8 cellular contexts compared by ENCODE assay signal in the genomic region with DNA sequence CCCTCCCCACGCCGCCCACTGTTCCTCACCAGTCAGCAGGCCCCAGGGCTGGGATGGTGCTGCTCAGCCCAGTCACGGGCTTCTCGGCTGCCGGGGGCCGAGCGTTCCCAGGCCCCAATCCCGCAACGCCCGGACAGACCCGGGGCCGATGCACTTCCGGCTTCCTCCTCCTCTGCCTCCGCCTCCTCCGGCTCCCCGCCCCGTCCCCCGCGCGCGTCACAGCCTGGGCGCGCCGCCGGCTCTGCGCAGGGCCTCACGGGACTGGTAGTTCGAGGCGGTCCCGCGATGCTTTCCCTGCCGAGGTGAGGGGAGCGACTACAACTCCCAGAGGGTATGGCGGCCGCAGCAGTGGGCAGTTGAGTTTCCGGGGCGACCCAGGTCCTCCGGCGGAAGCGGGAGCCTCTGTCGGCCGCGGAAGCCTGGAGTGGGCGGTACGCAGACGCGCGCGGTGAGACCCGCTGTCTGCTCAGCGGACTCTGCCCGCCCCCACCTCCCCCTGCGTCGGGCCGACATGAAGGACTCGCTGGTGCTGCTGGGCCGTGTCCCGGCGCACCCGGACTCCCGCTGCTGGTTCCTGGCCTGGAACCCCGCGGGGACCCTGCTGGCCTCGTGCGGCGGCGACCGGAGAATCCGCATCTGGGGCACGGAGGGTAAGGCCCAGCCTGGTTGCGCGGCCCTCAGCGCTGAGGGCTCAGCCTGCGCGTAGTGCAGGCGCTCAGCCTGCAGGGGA. TPM values are rescaled to one million over a fixed set of nuclear protein-coding genes. Genes with fewer than 3 reads are reported as not detected.
DNase-seq lines count a peak whose midpoint lies in the region; ATAC-seq and TF ChIP-seq lines count a peak whose summit lies in the region.

A gene (plus strand): TSS at position 386 of the 730 bp plus-strand sequence. CDS start 126 bp downstream, at position 512.
A gene with protein sequence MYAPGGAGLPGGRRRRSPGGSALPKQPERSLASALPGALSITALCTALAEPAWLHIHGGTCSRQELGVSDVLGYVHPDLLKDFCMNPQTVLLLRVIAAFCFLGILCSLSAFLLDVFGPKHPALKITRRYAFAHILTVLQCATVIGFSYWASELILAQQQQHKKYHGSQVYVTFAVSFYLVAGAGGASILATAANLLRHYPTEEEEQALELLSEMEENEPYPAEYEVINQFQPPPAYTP (minus strand): TSS at position 158 of the 730 bp plus-strand sequence. CDS start 616 bp downstream, outside the sequence.

- H3K9me3 ChIP-seq in CD4-positive, alpha-beta T cell (ENCODE audit: control insufficient read depth, low read length), result no peaks in the 10 kb centered on the region

- peak within 1 kb of the TSS; percentile 87 for H3K27ac ChIP-seq in CD4-positive, alpha-beta T cell (ENCODE audit: low read depth, low read length)
- peak within 1 kb of the TSS in 58 of 59 donors; percentile 55 to 96 (median 87) for H3K27ac ChIP-seq in dorsolateral prefrontal cortex

- H3K36me3 Mint-ChIP-seq in CD4-positive, alpha-beta T cell (ENCODE audit: low read depth), result peaks cover 82% of the 10 kb centered on the region
- H3K36me3 Mint-ChIP-seq in activated CD4-positive, alpha-beta memory T cell treated with anti-CD3 and anti-CD28 coated beads for 36 hours, result peaks cover 31% of the 10 kb centered on the region

- H3K27ac Mint-ChIP-seq in CD4-positive, alpha-beta T cell, result peak within 1 kb of the TSS; percentile 82
- peak within 1 kb of the TSS; percentile 97 for H3K27ac Mint-ChIP-seq in activated CD4-positive, alpha-beta memory T cell treated with anti-CD3 and anti-CD28 coated beads for 36 hours

- peak; percentile 95 to 98 (median 96) for DNase-seq in CD4-positive, alpha-beta T cell
- DNase-seq in NCI-H82 treated with DMSO at 0.1 percent for 48 hours (lab: John Stamatoyannopoulos, UW; ENCODE audit: unreplicated experiment), result peak; percentile 93
- DNase-seq in activated CD4-positive, alpha-beta memory T cell treated with anti-CD3 and anti-CD28 coated beads for 36 hours, result peak; percentile 99
- DNase-seq in dorsolateral prefrontal cortex, result peak; percentile 96 to 100 (median 99)
- peak; percentile 98 to 100 for DNase-seq in lower leg skin (ENCODE audit: low spot score in 2 of 2)
- DNase-seq in stimulated activated CD4-positive, alpha-beta T cell treated with anti-CD3 and anti-CD28 coated beads, Interleukin-4, amount 100 ng/mL, for 48 hours (ENCODE audit: low read depth in 2 of 2), result peak; percentile 97 to 99

- ATAC-seq in CD4-positive, alpha-beta T cell (ENCODE audit: poor library complexity), result peak; percentile 92
- peak; percentile 90 for ATAC-seq in GM19438 (IDR thresholded peaks at IDR 0.05; ENCODE audit: low read depth, unreplicated experiment)
- peak; percentile 70 for ATAC-seq in HG03575 (IDR thresholded peaks at IDR 0.05; ENCODE audit: extremely low read depth, insufficient number of reproducible peaks, low FRiP score, unreplicated experiment)

- POLR2A ChIA-PET in CD4-positive, alpha-beta T cell (lab: Charles Lee), result interaction anchor here (2.0 kb wide), 1 partner anchor 58 kb away, joined by 13 read pairs; a partner anchor contains a TSS
- POLR2A ChIA-PET in activated CD4-positive, alpha-beta memory T cell treated with anti-CD3 and anti-CD28 coated beads for 36 hours (lab: Charles Lee), result interaction anchor here (0.6 to 3.1 kb wide), 6 partner anchors 39 to 124 kb away, joined by 3 to 20 read pairs (median 4); a partner anchor contains a TSS

- TF ChIP-seq POLR2A in lower leg skin (IDR thresholded peaks at IDR 0.05), result peak in 1 of 2 donors; percentile 58

- H3K4me1 Mint-ChIP-seq in CD4-positive, alpha-beta T cell (ENCODE audit: low read depth), result peaks cover 44% of the 10 kb centered on the region
- H3K4me1 Mint-ChIP-seq in activated CD4-positive, alpha-beta memory T cell treated with anti-CD3 and anti-CD28 coated beads for 36 hours (ENCODE audit: low read depth), result peaks cover 50% of the 10 kb centered on the region

- H3K4me3 ChIP-seq in dorsolateral prefrontal cortex (peak within 1 kb of the TSS; percentile 75 to 100 (median 94)), lower leg skin (ENCODE audit: low read depth, poor library complexity, severe bottlenecking) (peak within 1 kb of the TSS; percentile 94)

- intact Hi-C loops in CD4-positive, alpha-beta T cell (cut with DNase I, micrococcal nuclease), result loop anchor here (1.0 to 10.0 kb wide), 7 partner anchors 39 to 471 kb away; a partner anchor contains a TSS
- intact Hi-C loops in activated CD4-positive, alpha-beta memory T cell treated with anti-CD3 and anti-CD28 coated beads for 36 hours (cut with micrococcal nuclease), result loop anchor here (1.0 to 5.0 kb wide), 8 partner anchors 24 to 271 kb away; a partner anchor contains a TSS
- intact Hi-C loops in dorsolateral prefrontal cortex (cut with DNase I), result loop anchor here (1.0 to 10.0 kb wide), 8 partner anchors 39 to 251 kb away; a partner anchor contains a TSS
- intact Hi-C loops in lower leg skin (cut with DNase I; ENCODE audit: low total_unique reads), result no loop called here

- TF ChIP-seq CTCF in CD4-positive, alpha-beta T cell (IDR thresholded peaks at IDR 0.05), result no peak
- TF ChIP-seq CTCF in dorsolateral prefrontal cortex (IDR thresholded peaks at IDR 0.05 in 54 of 56, conservative IDR thresholded peaks at IDR 0.05 in 2 of 56; ENCODE audit: low read depth in 1 of 56, partially characterized antibody in 56 of 56), result peak in 48 of 56 donors; percentile 1 to 68 (median 42)
- no peak for TF ChIP-seq CTCF in lower leg skin (IDR thresholded peaks at IDR 0.05)

- peak within 1 kb of the TSS; percentile 92 for H3K4me3 Mint-ChIP-seq in CD4-positive, alpha-beta T cell
- peak within 1 kb of the TSS; percentile 99 for H3K4me3 Mint-ChIP-seq in activated CD4-positive, alpha-beta memory T cell treated with anti-CD3 and anti-CD28 coated beads for 36 hours

- 1% methylated on average over 43 to 47 of the region's 76 CpGs for WGBS in lower leg skin, 2 donors

- H3K27me3 ChIP-seq in CD4-positive, alpha-beta T cell (ENCODE audit: control insufficient read depth, insufficient read depth, low read length), result no peaks in the 10 kb centered on the region
- no peaks in the 10 kb centered on the region for H3K27me3 ChIP-seq in dorsolateral prefrontal cortex

- CTCF ChIA-PET in CD4-positive, alpha-beta T cell (lab: Charles Lee), result interaction anchor here (1.0 to 1.3 kb wide), 2 partner anchors 69 to 124 kb away, joined by 3 to 4 read pairs; a partner anchor contains a TSS
- CTCF ChIA-PET in activated CD4-positive, alpha-beta memory T cell treated with anti-CD3 and anti-CD28 coated beads for 36 hours (lab: Charles Lee), result interaction anchor here (0.7 to 2.5 kb wide), 7 partner anchors 27 to 274 kb away, joined by 3 to 20 read pairs (median 4); a partner anchor contains a TSS

- H3K27me3 Mint-ChIP-seq in CD4-positive, alpha-beta T cell, result no peaks in the 10 kb centered on the region
- H3K27me3 Mint-ChIP-seq in activated CD4-positive, alpha-beta memory T cell treated with anti-CD3 and anti-CD28 coated beads for 36 hours, result no peaks in the 10 kb centered on the region

- H3K9me3 Mint-ChIP-seq in CD4-positive, alpha-beta T cell, result no peaks in the 10 kb centered on the region
- H3K9me3 Mint-ChIP-seq in activated CD4-positive, alpha-beta memory T cell treated with anti-CD3 and anti-CD28 coated beads for 36 hours, result no peaks in the 10 kb centered on the region

RNA-seq across cellular contexts. Expression of the first gene that starts in this region (rescaled TPM):
- total RNA-seq in CD4-positive, alpha-beta T cell, result 10 to 100 TPM; 55.4 to 55.6 TPM
- 10 to 100 TPM; 86.6 to 87.1 TPM for total RNA-seq in activated CD4-positive, alpha-beta memory T cell treated with anti-CD3 and anti-CD28 coated beads for 36 hours
- 100 to 1,000 TPM in 47 of 120 experiments, 10 to 100 TPM in 73; 71.3 to 116 (median 96.1) TPM for total RNA-seq in dorsolateral prefrontal cortex
- 100 to 1,000 TPM in 1 of 4 donors, 10 to 100 TPM in 3; 86.1 to 115 (median 96.2) TPM for total RNA-seq in lower leg skin

RNA-seq across cellular contexts. Expression of the second gene that starts in this region (rescaled TPM):
- 10 to 100 TPM; 34.2 to 36.0 TPM for total RNA-seq in CD4-positive, alpha-beta T cell
- 10 to 100 TPM; 19.3 to 22.2 TPM for total RNA-seq in activated CD4-positive, alpha-beta memory T cell treated with anti-CD3 and anti-CD28 coated beads for 36 hours
- 10 to 100 TPM; 33.5 to 77.9 (median 59.2) TPM for total RNA-seq in dorsolateral prefrontal cortex
- total RNA-seq in lower leg skin, result 10 to 100 TPM; 49.5 to 76.2 (median 60.4) TPM

Comparison
In these comparisons a context has a peak if more than half of its experiments do, and no peak if none do; other contexts are left out.
1. Peak in every context shown above with its lines: DNase-seq, ATAC-seq, H3K4me3 ChIP-seq and H3K27ac ChIP-seq.
2. CTCF ChIP-seq: peak in dorsolateral prefrontal cortex (48 of 56); none in CD4-positive, alpha-beta T cell (single experiment) and lower leg skin (0 of 3).